1 cellular context compared by ENCODE assay signal in genomic region chr19:29667941-29668340, GRCh38.
TF ChIP-seq lines count a peak whose summit lies in the region.

No MANE protein-coding gene starts in this region.

TF ChIP-seq in SK-N-SH, 30 proteins besides CTCF, POLR2A, EP300 and RAD21:
- no peak for TF ChIP-seq USF2 (IDR thresholded peaks at IDR 0.05; ENCODE audit: borderline replicate concordance, low read depth, low read length)
- TF ChIP-seq RXRA (IDR thresholded peaks at IDR 0.05; ENCODE audit: borderline replicate concordance, low read depth) = no peak
